In the genomic region with DNA sequence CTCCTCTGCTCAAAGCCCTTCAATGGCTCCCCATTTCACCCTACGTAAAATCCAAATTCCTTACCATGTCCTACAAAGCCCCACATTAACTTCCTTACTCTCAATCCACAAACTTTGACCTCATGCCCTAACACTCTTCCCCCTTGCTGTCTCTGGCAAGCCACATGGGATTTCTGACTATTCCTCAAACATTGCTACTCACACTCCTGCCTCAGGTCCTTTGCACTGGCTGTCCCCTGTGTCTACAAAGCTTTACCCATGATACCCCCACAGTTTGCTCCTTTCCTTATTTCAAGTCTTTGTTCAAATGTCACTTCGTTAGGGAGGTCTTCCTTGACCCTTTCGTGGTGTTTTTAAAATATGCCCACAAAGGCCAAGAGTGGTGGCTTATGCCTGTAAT, we compare ENCODE assay signal across 30 cellular contexts.
"Had no signal": no experiment of that assay in that cellular context is flagged by ENCODE, and none has a peak within 500 bp of the region (broad histone marks: within the 10 kb centered on the region; RNA-seq: fewer than 3 reads in every experiment).

No MANE protein-coding gene starts in this region.

- H3K27ac ChIP-seq: neural progenitor cell, ovary, parathyroid adenoma, psoas muscle, skin epidermis, spleen, stomach, thoracic aorta, thyroid gland, tibial nerve, upper lobe of left lung, vagina had no signal

- H3K36me3 Mint-ChIP-seq: natural killer cell; neural progenitor cell; stimulated activated naive B cell treated with anti-CD40 and anti-IgM and Interleukin-4, amounts not matched to agents 10 μg/mL and 1 μg/mL and 100 μg/mL, for 72 hours had no signal

- DNase-seq: natural killer cell; occipital lobe; ovary; posterior cingulate gyrus; psoas muscle; right cardiac atrium; spleen; stimulated activated CD4-positive, alpha-beta T cell treated with anti-CD3 and anti-CD28 coated beads, Interleukin-12 subunit alpha, Interleukin-12 subunit beta, amount 100 ng/mL, for 4 hours; stimulated activated CD4-positive, alpha-beta T cell treated with anti-CD3 and anti-CD28 coated beads, Interleukin-1b, Interleukin-23, amount 100 ng/mL, for 48 hours; stimulated activated CD4-positive, alpha-beta T cell treated with anti-CD3 and anti-CD28 coated beads, Interleukin-4, amount 100 ng/mL, for 1 hour; stimulated activated CD4-positive, alpha-beta T cell treated with anti-CD3 and anti-CD28 coated beads, Interleukin-4, amount 100 ng/mL, for 4 hours; stimulated activated CD8-positive, alpha-beta memory T cell treated with anti-CD3 and anti-CD28 coated beads, Interleukin-4, amount 100 ng/mL, for 48 hours; stimulated activated naive B cell treated with anti-CD40 and anti-IgM and Interleukin-4, amounts not matched to agents 10 μg/mL and 1 μg/mL and 100 μg/mL, for 72 hours; stimulated activated naive CD4-positive, alpha-beta T cell treated with Interleukin-2 at 50 U/mL for 16 hours; stomach; thyroid gland; trophoblast cell; upper lobe of left lung had no signal

- H3K9ac ChIP-seq: neural progenitor cell, parathyroid adenoma had no signal

- H3K27me3 ChIP-seq: neural progenitor cell, ovary, spleen, stomach, thyroid gland, tibial nerve, upper lobe of left lung, vagina had no signal

- H3K4me2 ChIP-seq: neural progenitor cell, smooth muscle cell had no signal

- H3K27ac Mint-ChIP-seq: natural killer cell; neural progenitor cell; progenitor cell of endocrine pancreas; stimulated activated naive B cell treated with anti-CD40 and anti-IgM and Interleukin-4, amounts not matched to agents 10 μg/mL and 1 μg/mL and 100 μg/mL, for 72 hours; stimulated activated naive CD8-positive, alpha-beta T cell treated with anti-CD3 and anti-CD28 coated beads, Interleukin-15, Interleukin-2, amounts not matched to agents 100 ng/mL and 50 ng/mL, for 24 hours had no signal

- H3K9me3 ChIP-seq: ovary, psoas muscle, spleen, stomach, thoracic aorta, thyroid gland, tibial nerve, upper lobe of left lung, vagina had no signal

- H3K36me3 ChIP-seq: neural progenitor cell, ovary, spleen, stomach, thoracic aorta, thyroid gland, tibial nerve, upper lobe of left lung, vagina had no signal

- H2AFZ ChIP-seq: neural progenitor cell, parathyroid adenoma had no signal

- H3K79me2 ChIP-seq: parathyroid adenoma had no signal

- FAIRE-seq: urothelium cell line had no signal

- H3K4me3 ChIP-seq: neural progenitor cell, ovary, psoas muscle, skin epidermis, smooth muscle cell, spleen, stomach, thoracic aorta, thyroid gland, tibial nerve, upper lobe of left lung, vagina had no signal

- H3K4me1 ChIP-seq: neural progenitor cell, parathyroid adenoma, psoas muscle, thyroid gland, tibial nerve, vagina had no signal

- H3K27me3 Mint-ChIP-seq: stimulated activated naive B cell treated with anti-CD40 and anti-IgM and Interleukin-4, amounts not matched to agents 10 μg/mL and 1 μg/mL and 100 μg/mL, for 72 hours; stimulated activated naive CD8-positive, alpha-beta T cell treated with anti-CD3 and anti-CD28 coated beads, Interleukin-15, Interleukin-2, amounts not matched to agents 100 ng/mL and 50 ng/mL, for 24 hours had no signal

- ATAC-seq: natural killer cell, psoas muscle, right cardiac atrium, sciatic nerve had no signal

- H3K4me3 Mint-ChIP-seq: natural killer cell; nephron; neural progenitor cell; stimulated activated naive B cell treated with anti-CD40 and anti-IgM and Interleukin-4, amounts not matched to agents 10 μg/mL and 1 μg/mL and 100 μg/mL, for 72 hours; stimulated activated naive CD8-positive, alpha-beta T cell treated with anti-CD3 and anti-CD28 coated beads, Interleukin-15, Interleukin-2, amounts not matched to agents 100 ng/mL and 50 ng/mL, for 24 hours had no signal

- H3K9me3 Mint-ChIP-seq: natural killer cell; nephron; neural progenitor cell; stimulated activated naive B cell treated with anti-CD40 and anti-IgM and Interleukin-4, amounts not matched to agents 10 μg/mL and 1 μg/mL and 100 μg/mL, for 72 hours; stimulated activated naive CD8-positive, alpha-beta T cell treated with anti-CD3 and anti-CD28 coated beads, Interleukin-15, Interleukin-2, amounts not matched to agents 100 ng/mL and 50 ng/mL, for 24 hours had no signal
